Comparison of ENCODE assay signal across 17 cellular contexts in genomic region chr10:71073451-71074175, GRCh38.
A peak's percentile ranks its signal among the peaks of the same experiment; 100 is the strongest.
DNase-seq lines count a peak whose midpoint lies in the region; ATAC-seq and TF ChIP-seq lines count a peak whose summit lies in the region.
"Had no signal": no experiment of that assay in that cellular context is flagged by ENCODE, and none has a peak within 500 bp of the region (broad histone marks: within the 10 kb centered on the region; RNA-seq: fewer than 3 reads in every experiment).

No MANE protein-coding gene starts in this region.

- H3K27ac Mint-ChIP-seq in neural progenitor cell: peak overlapping the region; percentile 30
- H3K27ac Mint-ChIP-seq: CD14-positive monocyte had no signal

- no peaks in the 10 kb centered on the region for H4K20me1 ChIP-seq in neural progenitor cell (ENCODE audit: low read depth)

- H3K36me3 Mint-ChIP-seq in neural progenitor cell: no peaks in the 10 kb centered on the region
- H3K36me3 Mint-ChIP-seq: CD14-positive monocyte had no signal

- H3K9ac ChIP-seq in neural progenitor cell: no peak overlapping the region
- H3K9ac ChIP-seq: GM23248 had no signal

- peaks cover 0 to 48% (median 15%) of the 10 kb centered on the region in 9 donors for H3K4me1 ChIP-seq in heart right ventricle
- H3K4me1 ChIP-seq in neural progenitor cell: peaks cover 41% of the 10 kb centered on the region
- H3K4me1 ChIP-seq in aorta (ENCODE audit: control insufficient read depth in 1 of 2, insufficient read depth in 2 of 2, low read length in 2 of 2): no peaks in the 10 kb centered on the region

- H3K4me3 ChIP-seq in heart right ventricle: no peak overlapping the region
- no peak overlapping the region for H3K4me3 ChIP-seq in neural progenitor cell
- no peak overlapping the region for H3K4me3 ChIP-seq in aorta (ENCODE audit: low read length in 2 of 2)
- H3K4me3 ChIP-seq: GM23248 had no signal

- peaks cover 8% of the 10 kb centered on the region for H3F3A ChIP-seq in neural progenitor cell (ENCODE audit: low read depth)

- H3K36me3 ChIP-seq in heart right ventricle (no peaks in the 10 kb centered on the region), neural progenitor cell (no peaks in the 10 kb centered on the region), aorta (ENCODE audit: control insufficient read depth in 1 of 2, insufficient read depth in 2 of 2, low read length in 1 of 2) (no peaks in the 10 kb centered on the region)

- 77 to 82% methylated on average over 12 of the region's 12 CpGs for WGBS in heart right ventricle, 2 donors
- WGBS in aorta, 2 donors: 91 to 92% methylated on average over 12 of the region's 12 CpGs

- H3K4me3 Mint-ChIP-seq in neural progenitor cell: no peak overlapping the region
- H3K4me3 Mint-ChIP-seq: CD14-positive monocyte had no signal

- H2AFZ ChIP-seq in neural progenitor cell (replicated peaks): no peak overlapping the region
- H2AFZ ChIP-seq: GM23248 had no signal

- H3K9me3 ChIP-seq in heart right ventricle: no peaks in the 10 kb centered on the region
- no peaks in the 10 kb centered on the region for H3K9me3 ChIP-seq in neural progenitor cell (ENCODE audit: low read depth)
- no peaks in the 10 kb centered on the region for H3K9me3 ChIP-seq in aorta (ENCODE audit: control insufficient read depth, low read length)

- no peaks in the 10 kb centered on the region for H3K79me2 ChIP-seq in neural progenitor cell (ENCODE audit: low read depth)

- H3K4me2 ChIP-seq in neural progenitor cell: no peak overlapping the region

- H3K27me3 Mint-ChIP-seq in neural progenitor cell (ENCODE audit: insufficient read depth, low read depth): peaks cover 18% of the 10 kb centered on the region

- TF ChIP-seq CTCF in heart right ventricle (IDR thresholded peaks at IDR 0.05) (no peak), neural progenitor cell (IDR thresholded peaks at IDR 0.05) (no peak)

- H3K27me3 ChIP-seq in heart right ventricle (peaks cover 0 to 3% (median 0%) of the 10 kb centered on the region in 7 donors), neural progenitor cell (no peaks in the 10 kb centered on the region), aorta (ENCODE audit: control insufficient read depth in 1 of 2, insufficient read depth in 2 of 2, low read length in 1 of 2) (no peaks in the 10 kb centered on the region)

- intact Hi-C loops in cardiac septum (cut with DNase I) (no loop called here), heart right ventricle (cut with DNase I) (loop anchor here in 2 of 10 donors (10.0 kb wide), 1 partner anchor 111 kb away; no protein-coding TSS in a partner anchor), aorta (cut with DNase I) (no loop called here)

- H3K27ac ChIP-seq in heart right ventricle (no peak overlapping the region), neural progenitor cell (no peak overlapping the region), aorta (ENCODE audit: low read depth in 1 of 2, low read length in 2 of 2) (no peak overlapping the region)
- H3K27ac ChIP-seq: GM23248 had no signal

- no peaks in the 10 kb centered on the region for H3K9me3 Mint-ChIP-seq in neural progenitor cell
- H3K9me3 Mint-ChIP-seq: CD14-positive monocyte had no signal

- ATAC-seq in heart right ventricle (no peak), aorta (ENCODE audit: low FRiP score) (no peak), GM18505 (IDR thresholded peaks at IDR 0.05; ENCODE audit: unreplicated experiment) (no peak)
- ATAC-seq: HCT116 had no signal

- DNase-seq in cardiac septum (ENCODE audit: low spot score): peak; percentile 46
- no peak for DNase-seq in heart right ventricle
- DNase-seq in cerebellar cortex (ENCODE audit: low spot score): peak; percentile 21
- no peak for DNase-seq in neural progenitor cell (ENCODE audit: low spot score)
- peak; percentile 11 to 46 for DNase-seq in aorta
- DNase-seq in NCI-H2029 treated with DMSO at 0.1 percent for 48 hours (lab: John Stamatoyannopoulos, UW): no peak
- DNase-seq: AML-193, DMS 273 treated with DMSO at 0.1 percent for 48 hours, GF-D8, GM23248, NCI-H187, NCI-H2171 treated with DMSO at 0.1 percent for 48 hours, NCI-H510A, NCI-H774 had no signal

- H3K4me1 Mint-ChIP-seq in neural progenitor cell: peaks cover 45% of the 10 kb centered on the region
- H3K4me1 Mint-ChIP-seq: CD14-positive monocyte had no signal

- TF ChIP-seq POLR2A in GM18505 (IDR thresholded peaks at IDR 0.05; ENCODE audit: borderline replicate concordance, extremely low read depth, insufficient read depth, insufficient read length): no peak

Comparison
In these comparisons a context has a peak if more than half of its experiments do, and no peak if none do; other contexts are left out.
1. DNase-seq: peak in cardiac septum (single experiment), cerebellar cortex (single experiment) and aorta (2 of 2); none in heart right ventricle (0 of 2), neural progenitor cell (single experiment) and NCI-H2029 treated with DMSO at 0.1 percent for 48 hours (single experiment).